Comparison of ENCODE assay signal across 11 cellular contexts in genomic region chr11:110777765-110778164, GRCh38.
DNase-seq lines count a peak whose midpoint lies in the region; ATAC-seq and TF ChIP-seq lines count a peak whose summit lies in the region.
"Had no signal": no experiment of that assay in that cellular context is flagged by ENCODE, and none has a peak within 500 bp of the region (broad histone marks: within the 10 kb centered on the region; RNA-seq: fewer than 3 reads in every experiment).

No MANE protein-coding gene starts in this region.

- no peak overlapping the region for H3K27ac Mint-ChIP-seq in natural killer cell
- H3K27ac Mint-ChIP-seq: activated naive CD8-positive, alpha-beta T cell treated with anti-CD3 and anti-CD28 coated beads, Interleukin-2, amount 10 ng/mL, durations not matched to agents 7 days and 5 days had no signal

- no peak for ATAC-seq in natural killer cell
- ATAC-seq: K562 had no signal

- H3K27ac ChIP-seq in OCI-LY3 (ENCODE audit: low read length) = 0 out of 2 replicates have a peak overlapping the region, but pooled peaks have one; percentile 14
- peak overlapping the region; percentile 31 to 51 for H3K27ac ChIP-seq in tibial artery

- H2AFZ ChIP-seq in OCI-LY3 (ENCODE audit: low read depth, low read length) = no peak overlapping the region

- H3K4me1 ChIP-seq in OCI-LY3 (ENCODE audit: low read length) (peaks cover 14% of the 10 kb centered on the region), tibial artery (peaks cover 0 to 19% (median 4%) of the 10 kb centered on the region in 4 donors)

- H3K4me3 Mint-ChIP-seq in natural killer cell = no peak overlapping the region
- H3K4me3 Mint-ChIP-seq: activated naive CD8-positive, alpha-beta T cell treated with anti-CD3 and anti-CD28 coated beads, Interleukin-2, amount 10 ng/mL, durations not matched to agents 7 days and 5 days had no signal

- H3K79me2 ChIP-seq in OCI-LY3 (ENCODE audit: low read length) = no peaks in the 10 kb centered on the region

- peaks cover 2 to 5% of the 10 kb centered on the region in 2 donors for H3K9me3 Mint-ChIP-seq in natural killer cell
- H3K9me3 Mint-ChIP-seq: activated naive CD8-positive, alpha-beta T cell treated with anti-CD3 and anti-CD28 coated beads, Interleukin-2, amount 10 ng/mL, durations not matched to agents 7 days and 5 days had no signal

- H3K27me3 Mint-ChIP-seq in natural killer cell (ENCODE audit: low read depth in 2 of 2) = no peaks in the 10 kb centered on the region
- H3K27me3 Mint-ChIP-seq: activated naive CD8-positive, alpha-beta T cell treated with anti-CD3 and anti-CD28 coated beads, Interleukin-2, amount 10 ng/mL, durations not matched to agents 7 days and 5 days had no signal

- no peaks in the 10 kb centered on the region for H4K20me1 ChIP-seq in OCI-LY3 (ENCODE audit: insufficient read depth, low read length)

- no peak overlapping the region for H3K4me3 ChIP-seq in OCI-LY3 (ENCODE audit: low read length)
- no peak overlapping the region for H3K4me3 ChIP-seq in tibial artery
- H3K4me3 ChIP-seq: K562 had no signal

- H3K9me3 ChIP-seq in OCI-LY3 (ENCODE audit: insufficient read depth, low read length) (no peaks in the 10 kb centered on the region), tibial artery (peaks cover 0 to 10% (median 9%) of the 10 kb centered on the region in 3 donors)

- peak overlapping the region; percentile 16 for H3K4me2 ChIP-seq in OCI-LY3 (ENCODE audit: low read length)

- H3K4me1 Mint-ChIP-seq in natural killer cell = no peaks in the 10 kb centered on the region
- H3K4me1 Mint-ChIP-seq: activated naive CD8-positive, alpha-beta T cell treated with anti-CD3 and anti-CD28 coated beads, Interleukin-2, amount 10 ng/mL, durations not matched to agents 7 days and 5 days had no signal

- H3K27me3 ChIP-seq in OCI-LY3 (ENCODE audit: low read depth, low read length) (no peaks in the 10 kb centered on the region), tibial artery (no peaks in the 10 kb centered on the region)

- no peaks in the 10 kb centered on the region for H3K36me3 Mint-ChIP-seq in natural killer cell
- H3K36me3 Mint-ChIP-seq: activated naive CD8-positive, alpha-beta T cell treated with anti-CD3 and anti-CD28 coated beads, Interleukin-2, amount 10 ng/mL, durations not matched to agents 7 days and 5 days had no signal

- intact Hi-C loops in tibial artery (cut with DNase I; ENCODE audit: low total_unique reads) = no loop called here
- intact Hi-C loops in natural killer cell (cut with micrococcal nuclease) = no loop called here

- peak; percentile 4 for DNase-seq in SIG-M5 treated with dmso at 0.1 percent for 504 hours (lab: John Stamatoyannopoulos, UW; ENCODE audit: unreplicated experiment)
- no peak for DNase-seq in SIG-M5 (lab: John Stamatoyannopoulos, UW)
- DNase-seq in fibroblast of the conjunctiva (ENCODE audit: low read depth) = peak; percentile 28
- DNase-seq in tibial artery = peak in 1 of 2 donors; percentile 36
- DNase-seq in activated effector memory CD4-positive, alpha-beta T cell treated with anti-CD3 and anti-CD28 coated beads, Interleukin-2, amount 50 U/mL, for 16 hours = no peak
- DNase-seq in natural killer cell = no peak
- DNase-seq in hippocampal formation (lab: John Stamatoyannopoulos, UW) = no peak
- DNase-seq: 8988T; activated naive CD8-positive, alpha-beta T cell treated with anti-CD3 and anti-CD28 coated beads, Interleukin-2, amount 10 ng/mL, durations not matched to agents 7 days and 5 days had no signal

- H3K9ac ChIP-seq in OCI-LY3 (ENCODE audit: low read length) = no peak overlapping the region

- H3K36me3 ChIP-seq in OCI-LY3 (replicated peaks; ENCODE audit: low read depth, low read length) = no peaks in the 10 kb centered on the region
- no peaks in the 10 kb centered on the region for H3K36me3 ChIP-seq in tibial artery

- no peak for TF ChIP-seq CTCF in OCI-LY3 (IDR thresholded peaks at IDR 0.05; ENCODE audit: low read depth, low read length)
- TF ChIP-seq CTCF in tibial artery (IDR thresholded peaks at IDR 0.05) = no peak
- no peak for TF ChIP-seq CTCF in natural killer cell (IDR thresholded peaks at IDR 0.05)

Comparison
In these comparisons a context has a peak if more than half of its experiments do, and no peak if none do; other contexts are left out.
1. DNase-seq: peak in SIG-M5 treated with dmso at 0.1 percent for 504 hours (single experiment) and fibroblast of the conjunctiva (single experiment); none in SIG-M5 (single experiment), activated effector memory CD4-positive, alpha-beta T cell treated with anti-CD3 and anti-CD28 coated beads, Interleukin-2, amount 50 U/mL, for 16 hours (single experiment), natural killer cell (single experiment) and hippocampal formation (0 of 2).